ENCODE assay signal across 1 cellular context in the genomic region with DNA sequence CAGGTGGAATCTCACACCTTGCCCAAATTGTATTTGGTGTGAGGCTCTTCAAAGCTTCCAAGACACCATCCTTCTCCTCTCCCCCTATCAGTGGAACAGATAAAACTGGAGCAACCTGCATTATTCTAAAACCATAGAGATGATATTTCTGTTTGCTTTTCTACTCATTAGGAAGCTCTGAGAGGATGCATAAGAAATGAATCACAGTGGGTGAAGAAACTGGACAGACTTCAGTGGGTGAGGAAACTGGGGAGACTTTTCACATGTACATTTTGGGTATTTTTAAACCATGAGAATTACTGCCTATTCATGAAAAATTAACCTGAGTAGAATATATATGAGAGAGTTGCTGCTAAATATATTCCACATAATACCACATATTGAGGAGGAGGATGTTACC.
TF ChIP-seq lines count a peak whose summit lies in the region.

No MANE protein-coding gene starts in this region.

TF ChIP-seq in SK-N-SH, 30 proteins besides CTCF, POLR2A, EP300 and RAD21 (continued from another document):
- TF ChIP-seq, protein P1, sequence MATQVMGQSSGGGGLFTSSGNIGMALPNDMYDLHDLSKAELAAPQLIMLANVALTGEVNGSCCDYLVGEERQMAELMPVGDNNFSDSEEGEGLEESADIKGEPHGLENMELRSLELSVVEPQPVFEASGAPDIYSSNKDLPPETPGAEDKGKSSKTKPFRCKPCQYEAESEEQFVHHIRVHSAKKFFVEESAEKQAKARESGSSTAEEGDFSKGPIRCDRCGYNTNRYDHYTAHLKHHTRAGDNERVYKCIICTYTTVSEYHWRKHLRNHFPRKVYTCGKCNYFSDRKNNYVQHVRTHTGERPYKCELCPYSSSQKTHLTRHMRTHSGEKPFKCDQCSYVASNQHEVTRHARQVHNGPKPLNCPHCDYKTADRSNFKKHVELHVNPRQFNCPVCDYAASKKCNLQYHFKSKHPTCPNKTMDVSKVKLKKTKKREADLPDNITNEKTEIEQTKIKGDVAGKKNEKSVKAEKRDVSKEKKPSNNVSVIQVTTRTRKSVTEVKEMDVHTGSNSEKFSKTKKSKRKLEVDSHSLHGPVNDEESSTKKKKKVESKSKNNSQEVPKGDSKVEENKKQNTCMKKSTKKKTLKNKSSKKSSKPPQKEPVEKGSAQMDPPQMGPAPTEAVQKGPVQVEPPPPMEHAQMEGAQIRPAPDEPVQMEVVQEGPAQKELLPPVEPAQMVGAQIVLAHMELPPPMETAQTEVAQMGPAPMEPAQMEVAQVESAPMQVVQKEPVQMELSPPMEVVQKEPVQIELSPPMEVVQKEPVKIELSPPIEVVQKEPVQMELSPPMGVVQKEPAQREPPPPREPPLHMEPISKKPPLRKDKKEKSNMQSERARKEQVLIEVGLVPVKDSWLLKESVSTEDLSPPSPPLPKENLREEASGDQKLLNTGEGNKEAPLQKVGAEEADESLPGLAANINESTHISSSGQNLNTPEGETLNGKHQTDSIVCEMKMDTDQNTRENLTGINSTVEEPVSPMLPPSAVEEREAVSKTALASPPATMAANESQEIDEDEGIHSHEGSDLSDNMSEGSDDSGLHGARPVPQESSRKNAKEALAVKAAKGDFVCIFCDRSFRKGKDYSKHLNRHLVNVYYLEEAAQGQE (IDR thresholded peaks at IDR 0.05; ENCODE audit: low read depth, low read length), result no peak
- TF ChIP-seq MXI1 (IDR thresholded peaks at IDR 0.05; ENCODE audit: low read depth, low read length), result no peak
- no peak for TF ChIP-seq RXRA (IDR thresholded peaks at IDR 0.05; ENCODE audit: borderline replicate concordance, low read depth)
- TF ChIP-seq YY1 (IDR thresholded peaks at IDR 0.05; ENCODE audit: low read depth), result no peak
- TF ChIP-seq JUND (IDR thresholded peaks at IDR 0.05), result no peak
- no peak for TF ChIP-seq EZH2phosphoT487 (IDR thresholded peaks at IDR 0.05; ENCODE audit: borderline replicate concordance, low read depth)
- TF ChIP-seq NRF1 (IDR thresholded peaks at IDR 0.05; ENCODE audit: low read depth, low read length), result no peak
- TF ChIP-seq TEAD4 (IDR thresholded peaks at IDR 0.05; ENCODE audit: borderline replicate concordance, insufficient read depth), result no peak
- TF ChIP-seq FOSL2 (IDR thresholded peaks at IDR 0.05; ENCODE audit: borderline replicate concordance, low read depth), result no peak
- TF ChIP-seq, protein P2, sequence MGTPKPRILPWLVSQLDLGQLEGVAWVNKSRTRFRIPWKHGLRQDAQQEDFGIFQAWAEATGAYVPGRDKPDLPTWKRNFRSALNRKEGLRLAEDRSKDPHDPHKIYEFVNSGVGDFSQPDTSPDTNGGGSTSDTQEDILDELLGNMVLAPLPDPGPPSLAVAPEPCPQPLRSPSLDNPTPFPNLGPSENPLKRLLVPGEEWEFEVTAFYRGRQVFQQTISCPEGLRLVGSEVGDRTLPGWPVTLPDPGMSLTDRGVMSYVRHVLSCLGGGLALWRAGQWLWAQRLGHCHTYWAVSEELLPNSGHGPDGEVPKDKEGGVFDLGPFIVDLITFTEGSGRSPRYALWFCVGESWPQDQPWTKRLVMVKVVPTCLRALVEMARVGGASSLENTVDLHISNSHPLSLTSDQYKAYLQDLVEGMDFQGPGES (IDR thresholded peaks at IDR 0.05; ENCODE audit: low read depth, low read length), result no peak
- no peak for TF ChIP-seq MEF2A (IDR thresholded peaks at IDR 0.05; ENCODE audit: borderline replicate concordance, low read depth)
- no peak for TF ChIP-seq NFIC (IDR thresholded peaks at IDR 0.05; ENCODE audit: borderline replicate concordance)
- TF ChIP-seq, protein P3, sequence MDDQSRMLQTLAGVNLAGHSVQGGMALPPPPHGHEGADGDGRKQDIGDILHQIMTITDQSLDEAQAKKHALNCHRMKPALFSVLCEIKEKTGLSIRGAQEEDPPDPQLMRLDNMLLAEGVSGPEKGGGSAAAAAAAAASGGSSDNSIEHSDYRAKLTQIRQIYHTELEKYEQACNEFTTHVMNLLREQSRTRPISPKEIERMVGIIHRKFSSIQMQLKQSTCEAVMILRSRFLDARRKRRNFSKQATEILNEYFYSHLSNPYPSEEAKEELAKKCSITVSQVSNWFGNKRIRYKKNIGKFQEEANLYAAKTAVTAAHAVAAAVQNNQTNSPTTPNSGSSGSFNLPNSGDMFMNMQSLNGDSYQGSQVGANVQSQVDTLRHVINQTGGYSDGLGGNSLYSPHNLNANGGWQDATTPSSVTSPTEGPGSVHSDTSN (IDR thresholded peaks at IDR 0.05), result no peak
- TF ChIP-seq, protein P4, sequence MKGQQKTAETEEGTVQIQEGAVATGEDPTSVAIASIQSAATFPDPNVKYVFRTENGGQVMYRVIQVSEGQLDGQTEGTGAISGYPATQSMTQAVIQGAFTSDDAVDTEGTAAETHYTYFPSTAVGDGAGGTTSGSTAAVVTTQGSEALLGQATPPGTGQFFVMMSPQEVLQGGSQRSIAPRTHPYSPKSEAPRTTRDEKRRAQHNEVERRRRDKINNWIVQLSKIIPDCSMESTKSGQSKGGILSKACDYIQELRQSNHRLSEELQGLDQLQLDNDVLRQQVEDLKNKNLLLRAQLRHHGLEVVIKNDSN (IDR thresholded peaks at IDR 0.05; ENCODE audit: borderline replicate concordance, low read depth), result no peak
- no peak for TF ChIP-seq TCF12 (IDR thresholded peaks at IDR 0.05)
- no peak for TF ChIP-seq GATA2 (CRISPR knock-in tag; IDR thresholded peaks at IDR 0.05)
